In the genomic region with DNA sequence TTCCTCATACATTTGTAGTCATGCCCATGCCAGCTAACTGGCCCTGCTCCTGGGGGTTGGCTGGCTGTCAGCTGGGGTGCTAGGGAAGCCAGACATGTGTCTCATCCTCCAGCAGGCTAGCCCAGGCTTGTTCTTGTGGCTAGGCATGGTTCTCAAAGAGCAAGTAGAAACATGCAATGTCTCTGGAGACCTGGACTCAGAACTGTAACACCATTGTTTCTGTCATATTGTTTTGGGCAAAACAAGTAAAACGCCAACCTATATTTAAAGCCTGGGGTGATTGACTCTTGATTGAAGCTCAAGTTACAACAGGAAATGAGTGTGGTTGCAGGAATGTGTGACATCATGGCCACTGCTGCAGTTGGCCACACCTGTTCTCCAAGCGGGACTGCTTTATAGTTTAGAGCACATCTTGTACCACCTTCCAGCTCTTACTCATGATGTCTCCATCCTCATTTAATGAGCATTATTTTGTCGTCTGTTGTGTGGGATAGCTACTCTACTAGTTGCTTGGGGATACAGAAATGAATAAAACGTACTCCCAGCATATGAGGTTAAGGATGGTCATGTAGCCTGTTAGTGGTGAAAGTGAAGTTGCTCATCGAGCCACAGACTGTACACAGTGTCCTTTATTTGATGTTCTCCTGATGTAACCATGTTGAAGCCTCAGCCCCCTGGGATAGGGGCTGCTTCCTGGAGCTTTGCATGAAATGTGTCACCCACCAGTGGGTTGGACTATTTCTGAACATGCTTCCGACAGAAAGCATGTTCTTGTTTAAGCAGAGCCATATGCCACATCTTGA, we compare ENCODE assay signal across 9 cellular contexts.
A peak's percentile ranks its signal among the peaks of the same experiment; 100 is the strongest.
DNase-seq lines count a peak whose midpoint lies in the region; ATAC-seq and TF ChIP-seq lines count a peak whose summit lies in the region.
"Had no signal": no experiment of that assay in that cellular context is flagged by ENCODE, and none has a peak within 500 bp of the region (broad histone marks: within the 10 kb centered on the region; RNA-seq: fewer than 3 reads in every experiment).

No MANE protein-coding gene starts in this region.

- H3K9me3 ChIP-seq in thyroid gland (no peaks in the 10 kb centered on the region), right atrium auricular region (no peaks in the 10 kb centered on the region)

- H3K4me3 ChIP-seq in thyroid gland (replicated peaks in 1 of 3) (no peak overlapping the region), right atrium auricular region (no peak overlapping the region)

- TF ChIP-seq CTCF in thyroid gland (IDR thresholded peaks at IDR 0.05) (no peak), right atrium auricular region (IDR thresholded peaks at IDR 0.05) (no peak), nephron progenitor cell (IDR thresholded peaks at IDR 0.05) (no peak)

- H3K27ac Mint-ChIP-seq in nephron progenitor cell: no peak overlapping the region

- no peak overlapping the region for H3K27ac ChIP-seq in thyroid gland
- H3K27ac ChIP-seq in right atrium auricular region: no peak overlapping the region

- peaks cover 13% of the 10 kb centered on the region for H3K4me1 Mint-ChIP-seq in nephron progenitor cell
- H3K4me1 Mint-ChIP-seq: central memory CD8-positive, alpha-beta T cell had no signal

- no peaks in the 10 kb centered on the region for H3K4me1 ChIP-seq in thyroid gland
- H3K4me1 ChIP-seq in right atrium auricular region: no peaks in the 10 kb centered on the region

- no peak for TF ChIP-seq POLR2A in thyroid gland (IDR thresholded peaks at IDR 0.05)

- ATAC-seq in GM18867 (IDR thresholded peaks at IDR 0.05; ENCODE audit: unreplicated experiment): peak; percentile 79
- ATAC-seq in HG02840 (IDR thresholded peaks at IDR 0.05; ENCODE audit: low FRiP score, unreplicated experiment): peak; percentile 86

- H3K27me3 ChIP-seq in thyroid gland: no peaks in the 10 kb centered on the region
- H3K27me3 ChIP-seq in right atrium auricular region: no peaks in the 10 kb centered on the region

- H3K36me3 Mint-ChIP-seq in nephron progenitor cell (ENCODE audit: low read depth): no peaks in the 10 kb centered on the region

- no peaks in the 10 kb centered on the region for H3K9me3 Mint-ChIP-seq in nephron progenitor cell

- intact Hi-C loops in thyroid gland (cut with DNase I): no loop called here

- WGBS in thyroid gland, 2 donors: 62 to 69% methylated on average over 6 of the region's 6 CpGs

- H3K36me3 ChIP-seq in thyroid gland (no peaks in the 10 kb centered on the region), right atrium auricular region (no peaks in the 10 kb centered on the region)

- peaks cover 3% of the 10 kb centered on the region for H3K27me3 Mint-ChIP-seq in nephron progenitor cell (ENCODE audit: low read depth, poor library complexity)

- DNase-seq in NCI-H146 treated with DMSO at 0.1 percent for 48 hours (lab: John Stamatoyannopoulos, UW; ENCODE audit: unreplicated experiment): peak; percentile 73
- DNase-seq in islet precursor cell: peak; percentile 97
- DNase-seq in thyroid gland: no peak
- DNase-seq in right atrium auricular region (ENCODE audit: low spot score): no peak
- DNase-seq in nephron progenitor cell: no peak
- DNase-seq in SKM-1 (lab: John Stamatoyannopoulos, UW; ENCODE audit: unreplicated experiment): no peak

- H3K4me3 Mint-ChIP-seq in nephron progenitor cell: no peak overlapping the region
- H3K4me3 Mint-ChIP-seq: central memory CD8-positive, alpha-beta T cell had no signal

Comparison
In these comparisons a context has a peak if more than half of its experiments do, and no peak if none do; other contexts are left out.
1. DNase-seq: peak in NCI-H146 treated with DMSO at 0.1 percent for 48 hours (single experiment) and islet precursor cell (single experiment); none in thyroid gland (0 of 2), right atrium auricular region (single experiment), nephron progenitor cell (single experiment) and SKM-1 (single experiment).